In genomic region chr11:104001474-104001873, GRCh38 we compare ENCODE assay signal across 36 cellular contexts. TPM values are rescaled to one million over a fixed set of nuclear protein-coding genes. Genes with fewer than 3 reads are reported as not detected.
DNase-seq lines count a peak whose midpoint lies in the region; ATAC-seq, FAIRE-seq and TF ChIP-seq lines count a peak whose summit lies in the region.
"Had no signal": no experiment of that assay in that cellular context is flagged by ENCODE, and none has a peak within 500 bp of the region (broad histone marks: within the 10 kb centered on the region; RNA-seq: fewer than 3 reads in every experiment).

No MANE protein-coding gene starts in this region.

- H3K27ac Mint-ChIP-seq in MCF 10A (ENCODE audit: low read depth, unreplicated experiment) (no peak overlapping the region), T-cell (no peak overlapping the region)
- H3K27ac Mint-ChIP-seq: activated CD4-positive, alpha-beta memory T cell treated with anti-CD3 and anti-CD28 coated beads for 36 hours; activated naive CD4-positive, alpha-beta T cell treated with anti-CD3 and anti-CD28 coated beads, Interleukin-2, amount 10 ng/mL, durations not matched to agents 7 days and 5 days; activated T-helper 17 cell treated with anti-CD3 and anti-CD28 coated beads, Interleukin-2, amount 50 U/mL, for 72 hours; CD4-positive, CD25-positive, alpha-beta regulatory T cell; effector memory CD8-positive, alpha-beta T cell; GM23338; nephron; stimulated activated naive B cell treated with anti-CD40 and anti-IgM and Interleukin-4, amounts not matched to agents 10 μg/mL and 1 μg/mL and 100 μg/mL, for 72 hours; T-helper 17 cell had no signal

- H3K27ac ChIP-seq in breast epithelium = no peak overlapping the region
- H3K27ac ChIP-seq: 22Rv1, lower lobe of right lung, pancreas, PC-9 had no signal

- H3K4me3 Mint-ChIP-seq in MCF 10A (ENCODE audit: unreplicated experiment) = no peak overlapping the region
- no peak overlapping the region for H3K4me3 Mint-ChIP-seq in T-cell
- H3K4me3 Mint-ChIP-seq: activated CD4-positive, alpha-beta memory T cell treated with anti-CD3 and anti-CD28 coated beads for 36 hours; activated naive CD4-positive, alpha-beta T cell treated with anti-CD3 and anti-CD28 coated beads, Interleukin-2, amount 10 ng/mL, durations not matched to agents 7 days and 5 days; activated T-helper 17 cell treated with anti-CD3 and anti-CD28 coated beads, Interleukin-2, amount 50 U/mL, for 72 hours; CD4-positive, CD25-positive, alpha-beta regulatory T cell; effector memory CD8-positive, alpha-beta T cell; GM23338; nephron; stimulated activated naive B cell treated with anti-CD40 and anti-IgM and Interleukin-4, amounts not matched to agents 10 μg/mL and 1 μg/mL and 100 μg/mL, for 72 hours; T-helper 17 cell had no signal

- no peak for FAIRE-seq in H54 (lab: Jason Lieb, UNC)
- FAIRE-seq: pancreas, small intestine had no signal

- H3K36me3 Mint-ChIP-seq in MCF 10A (ENCODE audit: insufficient read depth, unreplicated experiment) (no peaks in the 10 kb centered on the region), T-cell (no peaks in the 10 kb centered on the region)
- H3K36me3 Mint-ChIP-seq: activated CD4-positive, alpha-beta memory T cell treated with anti-CD3 and anti-CD28 coated beads for 36 hours; activated naive CD4-positive, alpha-beta T cell treated with anti-CD3 and anti-CD28 coated beads, Interleukin-2, amount 10 ng/mL, durations not matched to agents 7 days and 5 days; CD4-positive, CD25-positive, alpha-beta regulatory T cell; stimulated activated naive B cell treated with anti-CD40 and anti-IgM and Interleukin-4, amounts not matched to agents 10 μg/mL and 1 μg/mL and 100 μg/mL, for 72 hours had no signal

- no peaks in the 10 kb centered on the region for H3K4me1 ChIP-seq in breast epithelium
- H3K4me1 ChIP-seq: lower lobe of right lung, pancreas had no signal

- H3K9me3 Mint-ChIP-seq in MCF 10A (ENCODE audit: unreplicated experiment) (no peaks in the 10 kb centered on the region), T-cell (no peaks in the 10 kb centered on the region)
- H3K9me3 Mint-ChIP-seq: activated CD4-positive, alpha-beta memory T cell treated with anti-CD3 and anti-CD28 coated beads for 36 hours; activated naive CD4-positive, alpha-beta T cell treated with anti-CD3 and anti-CD28 coated beads, Interleukin-2, amount 10 ng/mL, durations not matched to agents 7 days and 5 days; activated T-helper 17 cell treated with anti-CD3 and anti-CD28 coated beads, Interleukin-2, amount 50 U/mL, for 72 hours; effector memory CD8-positive, alpha-beta T cell; GM23338; nephron had no signal

- CTCF ChIA-PET in MCF 10A (lab: Yijun Ruan, JAX) (interaction anchor here (0.7 kb wide), 2 partner anchors 37 to 319 kb away, joined by 3 read pairs; no protein-coding TSS in a partner anchor), T-cell (lab: Charles Lee) (no interaction called here)

- TF ChIP-seq POLR2A in breast epithelium (IDR thresholded peaks at IDR 0.05) = no peak
- no peak for TF ChIP-seq POLR2A in H54 (IDR thresholded peaks at IDR 0.05; ENCODE audit: low read depth, low read length)

- no peaks in the 10 kb centered on the region for H3K9me3 ChIP-seq in breast epithelium
- H3K9me3 ChIP-seq: lower lobe of right lung, pancreas had no signal

- intact Hi-C loops in MCF 10A (cut with micrococcal nuclease) (no loop called here), breast epithelium (cut with DNase I; ENCODE audit: low total_unique reads) (no loop called here)

- H3K4me3 ChIP-seq in breast epithelium (no peak overlapping the region), fibroblast of the aortic adventitia (ENCODE audit: low read depth, low read length) (no peak overlapping the region)
- H3K4me3 ChIP-seq: GM23338, lower lobe of right lung, pancreas, PC-9 had no signal

- no peaks in the 10 kb centered on the region for H3K36me3 ChIP-seq in breast epithelium
- H3K36me3 ChIP-seq: lower lobe of right lung, pancreas had no signal

- H3K27me3 ChIP-seq in breast epithelium = no peaks in the 10 kb centered on the region
- H3K27me3 ChIP-seq: pancreas had no signal

- POLR2A ChIA-PET in MCF 10A (lab: Yijun Ruan, JAX) (interaction anchor here (0.6 to 1.8 kb wide), 3 partner anchors 9 to 292 kb away, joined by 3 to 7 read pairs (median 4); no protein-coding TSS in a partner anchor), T-cell (lab: Charles Lee) (no interaction called here)

- DNase-seq in MCF 10A (ENCODE audit: unreplicated experiment) (peak; percentile 37), breast epithelium (ENCODE audit: low spot score in 2 of 2) (no peak), astrocyte of the hippocampus (ENCODE audit: low read depth, low spot score) (peak; percentile 30), fibroblast of the aortic adventitia (ENCODE audit: low read depth) (peak; percentile 89), cerebellum (ENCODE audit: low spot score) (no peak), H54 (ENCODE audit: insufficient read length, low spot score) (no peak), T-cell (no peak)
- DNase-seq: activated CD4-positive, alpha-beta memory T cell treated with anti-CD3 and anti-CD28 coated beads for 36 hours; activated CD4-positive, CD25-positive, alpha-beta regulatory T cell treated with anti-CD3 and anti-CD28 coated beads, Interleukin-2, amount 50 U/mL, for 72 hours; activated naive CD4-positive, alpha-beta T cell treated with anti-CD3 and anti-CD28 coated beads, Interleukin-2, amount 10 ng/mL, durations not matched to agents 7 days and 5 days; amygdala; caudate nucleus; CD4-positive, CD25-positive, alpha-beta regulatory T cell; effector memory CD8-positive, alpha-beta T cell; hippocampal formation; KBM-7; lower lobe of right lung; MM.1S; NCI-H1105 treated with DMSO at 0.1 percent for 48 hours; NCI-H2029; NCI-H526 treated with DMSO at 0.1 percent for 48 hours; pancreas; PC-9; small intestine; stimulated activated naive B cell treated with anti-CD40 and anti-IgM and Interleukin-4, amounts not matched to agents 10 μg/mL and 1 μg/mL and 100 μg/mL, for 72 hours; substantia nigra; T-helper 17 cell had no signal

- BruUV-seq in MCF 10A (replicated peaks; lab: Mats Ljungman, UMichigan) = no TSS peak

- H3K27me3 Mint-ChIP-seq in MCF 10A (ENCODE audit: insufficient read depth, unreplicated experiment) = no peaks in the 10 kb centered on the region
- no peaks in the 10 kb centered on the region for H3K27me3 Mint-ChIP-seq in T-cell
- H3K27me3 Mint-ChIP-seq: activated CD4-positive, alpha-beta memory T cell treated with anti-CD3 and anti-CD28 coated beads for 36 hours; activated naive CD4-positive, alpha-beta T cell treated with anti-CD3 and anti-CD28 coated beads, Interleukin-2, amount 10 ng/mL, durations not matched to agents 7 days and 5 days; CD4-positive, CD25-positive, alpha-beta regulatory T cell; effector memory CD8-positive, alpha-beta T cell had no signal

- TF ChIP-seq CTCF in MCF 10A (IDR thresholded peaks at IDR 0.05; ENCODE audit: unreplicated experiment) (no peak), breast epithelium (IDR thresholded peaks at IDR 0.05) (no peak), fibroblast of the aortic adventitia (IDR thresholded peaks at IDR 0.05; ENCODE audit: insufficient read depth, low read length) (no peak)

- peaks cover 20% of the 10 kb centered on the region for H3K4me1 Mint-ChIP-seq in MCF 10A (ENCODE audit: insufficient read depth, unreplicated experiment)
- H3K4me1 Mint-ChIP-seq in T-cell = no peaks in the 10 kb centered on the region
- H3K4me1 Mint-ChIP-seq: activated naive CD4-positive, alpha-beta T cell treated with anti-CD3 and anti-CD28 coated beads, Interleukin-2, amount 10 ng/mL, durations not matched to agents 7 days and 5 days; activated T-helper 17 cell treated with anti-CD3 and anti-CD28 coated beads, Interleukin-2, amount 50 U/mL, for 72 hours; CD4-positive, CD25-positive, alpha-beta regulatory T cell; GM23338; nephron; stimulated activated naive B cell treated with anti-CD40 and anti-IgM and Interleukin-4, amounts not matched to agents 10 μg/mL and 1 μg/mL and 100 μg/mL, for 72 hours; T-helper 17 cell had no signal

- ATAC-seq in HG03280 (IDR thresholded peaks at IDR 0.05; ENCODE audit: unreplicated experiment) = no peak
- no peak for ATAC-seq in T-cell (replicated peaks in 1 of 4)
- ATAC-seq: activated T-helper 17 cell treated with anti-CD3 and anti-CD28 coated beads, Interleukin-2, amount 50 U/mL, for 72 hours; effector memory CD8-positive, alpha-beta T cell; GM23338; lower lobe of right lung; SK-N-SH treated with all-trans-retinoic acid at 6 μM for 48 hours; stimulated activated naive B cell treated with anti-CD40 and anti-IgM and Interleukin-4, amounts not matched to agents 10 μg/mL and 1 μg/mL and 100 μg/mL, for 72 hours; T-helper 17 cell had no signal

RNA-seq across cellular contexts. Expression of gene DDI1, which starts 35.0 kb away (rescaled TPM):
- total RNA-seq in MCF 10A (2022) = not detected in 2 replicates
- not detected for total RNA-seq in breast epithelium
- total RNA-seq in fibroblast of the aortic adventitia (ENCODE audit: low replicate concordance) = not detected in 2 replicates
- not detected for total RNA-seq in cerebellum
- not detected for total RNA-seq in T-cell
- total RNA-seq: activated CD4-positive, alpha-beta memory T cell treated with anti-CD3 and anti-CD28 coated beads for 36 hours; activated T-helper 17 cell treated with anti-CD3 and anti-CD28 coated beads, Interleukin-2, amount 50 U/mL, for 72 hours; CD4-positive, CD25-positive, alpha-beta regulatory T cell; epithelial cell of proximal tubule; GM23338; lower lobe of right lung; mononuclear cell; pancreas; PC-9; renal cortical epithelial cell; T-helper 17 cell had no signal

Comparison
In these comparisons a context has a peak if more than half of its experiments do, and no peak if none do; other contexts are left out.
1. DNase-seq: peak in MCF 10A (single experiment), astrocyte of the hippocampus (single experiment) and fibroblast of the aortic adventitia (single experiment); none in breast epithelium (0 of 2), cerebellum (single experiment), H54 (single experiment) and T-cell (0 of 34).